ENCODE assay signal across 3 cellular contexts in genomic region chr11:93291889-93292288, GRCh38.
TF ChIP-seq lines count a peak whose summit lies in the region.

No MANE protein-coding gene starts in this region.

TF ChIP-seq in A549, 52 proteins besides CTCF, POLR2A, EP300 and RAD21:
- TF ChIP-seq PHF8 (IDR thresholded peaks at IDR 0.05; ENCODE audit: borderline replicate concordance, low read depth) (no peak), MAFK (IDR thresholded peaks at IDR 0.05; ENCODE audit: partially characterized antibody) (peak; percentile 36), CHD2 (IDR thresholded peaks at IDR 0.05; ENCODE audit: low read length, partially characterized antibody) (no peak), RNF2 (IDR thresholded peaks at IDR 0.05; ENCODE audit: borderline replicate concordance, low read depth) (no peak), RCOR1 (IDR thresholded peaks at IDR 0.05; ENCODE audit: low read depth, low read length) (no peak), FOSL2 (IDR thresholded peaks at IDR 0.05) (no peak), FOSL2 (CRISPR knock-in tag; IDR thresholded peaks at IDR 0.05) (no peak), MAX (IDR thresholded peaks at IDR 0.05) (no peak)

TF ChIP-seq in IMR-90, 13 proteins besides CTCF, POLR2A, EP300 and RAD21:
- peak; percentile 51 for TF ChIP-seq MAFK (IDR thresholded peaks at IDR 0.05; ENCODE audit: low read depth, low read length)
- no peak for TF ChIP-seq NFE2L2 (IDR thresholded peaks at IDR 0.05; ENCODE audit: low read depth, low read length)
- no peak for TF ChIP-seq MXI1 (IDR thresholded peaks at IDR 0.05; ENCODE audit: borderline replicate concordance, low read depth, low read length)
- TF ChIP-seq USF2 (IDR thresholded peaks at IDR 0.05; ENCODE audit: low read depth, low read length) = no peak
- no peak for TF ChIP-seq RFX5 (IDR thresholded peaks at IDR 0.05; ENCODE audit: low read depth, low read length)
- no peak for TF ChIP-seq SMC3 (IDR thresholded peaks at IDR 0.05; ENCODE audit: low read depth, low read length)
- TF ChIP-seq CHD1 (IDR thresholded peaks at IDR 0.05; ENCODE audit: low read depth, low read length) = no peak
- no peak for TF ChIP-seq FOS (IDR thresholded peaks at IDR 0.05; ENCODE audit: low read depth, low read length)

TF ChIP-seq in GM23338, 12 proteins besides CTCF, POLR2A, EP300 and RAD21:
- no peak for TF ChIP-seq ETS1 (IDR thresholded peaks at IDR 0.05)
- no peak for TF ChIP-seq ZNF462 (CRISPR knock-in tag; IDR thresholded peaks at IDR 0.05)
- TF ChIP-seq NANOG (IDR thresholded peaks at IDR 0.05; ENCODE audit: borderline replicate concordance) = no peak
- TF ChIP-seq EZH2 (IDR thresholded peaks at IDR 0.05; ENCODE audit: low read depth, unreplicated experiment) = no peak
- TF ChIP-seq POLR2AphosphoS5 (IDR thresholded peaks at IDR 0.05; ENCODE audit: low read depth) = no peak
- no peak for TF ChIP-seq ZNF331 (CRISPR knock-in tag; IDR thresholded peaks at IDR 0.05; ENCODE audit: low read depth)
- TF ChIP-seq ZNF114 (CRISPR knock-in tag; IDR thresholded peaks at IDR 0.05) = no peak
- no peak for TF ChIP-seq JUNB (IDR thresholded peaks at IDR 0.05; ENCODE audit: unreplicated experiment)
- no peak for TF ChIP-seq REST (IDR thresholded peaks at IDR 0.05; ENCODE audit: unreplicated experiment)
- no peak for TF ChIP-seq EZH2phosphoT487 (IDR thresholded peaks at IDR 0.05; ENCODE audit: unreplicated experiment)
- no peak for TF ChIP-seq CREB1 (CRISPR knock-in tag; IDR thresholded peaks at IDR 0.05; ENCODE audit: low read depth)
TF ChIP-seq in GM23338: peak in this region for 0.
